Comparison of ENCODE assay signal across 10 cellular contexts in genomic region chr5:16916262-16916878, GRCh38. TPM values are rescaled to one million over a fixed set of nuclear protein-coding genes. Genes with fewer than 3 reads are reported as not detected.
DNase-seq lines count a peak whose midpoint lies in the region; ATAC-seq and TF ChIP-seq lines count a peak whose summit lies in the region.
"Had no signal": no experiment of that assay in that cellular context is flagged by ENCODE, and none has a peak within 500 bp of the region (broad histone marks: within the 10 kb centered on the region; RNA-seq: fewer than 3 reads in every experiment).

No MANE protein-coding gene starts in this region.

- TF ChIP-seq POLR2A in lower leg skin (IDR thresholded peaks at IDR 0.05) = no peak

- peak; percentile 38 for ATAC-seq in activated T-helper 17 cell treated with anti-CD3 and anti-CD28 coated beads, Interleukin-2, amount 50 U/mL, for 72 hours (replicated peaks)

- no peaks in the 10 kb centered on the region for H3K36me3 Mint-ChIP-seq in activated T-helper 17 cell treated with anti-CD3 and anti-CD28 coated beads, Interleukin-2, amount 50 U/mL, for 72 hours (ENCODE audit: low read depth)

- H3K4me3 ChIP-seq in lower leg skin (ENCODE audit: low read depth, poor library complexity, severe bottlenecking) = no peak overlapping the region

- DNase-seq in AG09319 (ENCODE audit: extremely low read depth, low read depth) (peak; percentile 78), iris pigment epithelial cell (ENCODE audit: low read depth) (peak; percentile 96), NCI-H2196 (lab: John Stamatoyannopoulos, UW; ENCODE audit: unreplicated experiment) (no peak), lower leg skin (ENCODE audit: low spot score in 2 of 2) (no peak)
- DNase-seq in stimulated activated CD4-positive, alpha-beta T cell treated with anti-CD3 and anti-CD28 coated beads, Interleukin-4, amount 100 ng/mL, for 24 hours = no peak
- no peak for DNase-seq in central memory CD4-positive, alpha-beta T cell
- DNase-seq: GOT3, NCI-H526 had no signal

- H3K4me3 Mint-ChIP-seq in activated T-helper 17 cell treated with anti-CD3 and anti-CD28 coated beads, Interleukin-2, amount 50 U/mL, for 72 hours = no peak overlapping the region

- no peak for TF ChIP-seq CTCF in AG09319 (IDR thresholded peaks at IDR 0.05; ENCODE audit: low read depth, low read length)
- no peak for TF ChIP-seq CTCF in lower leg skin (IDR thresholded peaks at IDR 0.05)

- no peaks in the 10 kb centered on the region for H3K4me1 Mint-ChIP-seq in activated T-helper 17 cell treated with anti-CD3 and anti-CD28 coated beads, Interleukin-2, amount 50 U/mL, for 72 hours

- H3K9me3 Mint-ChIP-seq in activated T-helper 17 cell treated with anti-CD3 and anti-CD28 coated beads, Interleukin-2, amount 50 U/mL, for 72 hours = no peaks in the 10 kb centered on the region

- H3K27me3 Mint-ChIP-seq in activated T-helper 17 cell treated with anti-CD3 and anti-CD28 coated beads, Interleukin-2, amount 50 U/mL, for 72 hours = peaks cover 3% of the 10 kb centered on the region

- TF ChIP-seq RAD21 in Ishikawa (IDR thresholded peaks at IDR 0.05; ENCODE audit: low read depth) = no peak

- 0 out of 2 replicates have a peak, but pooled peaks have one; percentile 14 for TF ChIP-seq EP300 in Ishikawa (IDR thresholded peaks at IDR 0.05; ENCODE audit: borderline replicate concordance)

- no peak overlapping the region for H3K27ac Mint-ChIP-seq in activated T-helper 17 cell treated with anti-CD3 and anti-CD28 coated beads, Interleukin-2, amount 50 U/mL, for 72 hours

- intact Hi-C loops in lower leg skin (cut with DNase I; ENCODE audit: low total_unique reads) = no loop called here

- 36 to 50% methylated on average over 3 of the region's 3 CpGs for WGBS in lower leg skin, 2 donors

TF ChIP-seq in Ishikawa, 13 proteins besides CTCF, POLR2A, EP300 and RAD21:
- 0 out of 2 replicates have a peak, but pooled peaks have one; percentile 16 for TF ChIP-seq TEAD4 (IDR thresholded peaks at IDR 0.05)
- TF ChIP-seq TAF1 (IDR thresholded peaks at IDR 0.05; ENCODE audit: low read depth) = no peak
- TF ChIP-seq YY1 (IDR thresholded peaks at IDR 0.05; ENCODE audit: low read depth) = no peak
- TF ChIP-seq MAX (IDR thresholded peaks at IDR 0.05) = no peak; the same call in 1 of the 2 replicates
- peak; percentile 42; the same call in 1 of the 2 replicates for TF ChIP-seq NFIC (IDR thresholded peaks at IDR 0.05)

RNA-seq across cellular contexts. Expression of gene MYO10, which starts 19.7 kb away (rescaled TPM):
- total RNA-seq in activated T-helper 17 cell treated with anti-CD3 and anti-CD28 coated beads, Interleukin-2, amount 50 U/mL, for 72 hours = under 1 TPM; 0.34 to 0.80 TPM
- total RNA-seq in lower leg skin = 10 to 100 TPM; 34.7 to 57.4 (median 47.3) TPM

Comparison
In these comparisons a context has a peak if more than half of its experiments do, and no peak if none do; other contexts are left out.
1. DNase-seq: peak in AG09319 (single experiment) and iris pigment epithelial cell (single experiment); none in stimulated activated CD4-positive, alpha-beta T cell treated with anti-CD3 and anti-CD28 coated beads, Interleukin-4, amount 100 ng/mL, for 24 hours (single experiment), NCI-H2196 (single experiment), lower leg skin (0 of 2) and central memory CD4-positive, alpha-beta T cell (single experiment).
2. RNA of gene MYO10, which starts 19.7 kb away (total RNA-seq): 34.7 to 57.4 TPM in lower leg skin; 0.34 to 0.80 TPM in activated T-helper 17 cell treated with anti-CD3 and anti-CD28 coated beads, Interleukin-2, amount 50 U/mL, for 72 hours; every median in the first group is over 10 times any median in the second.